8 cellular contexts compared by ENCODE assay signal in genomic region chr11:76918941-76919386, GRCh38. TPM values are rescaled to one million over a fixed set of nuclear protein-coding genes. Genes with fewer than 3 reads are reported as not detected.
DNase-seq lines count a peak whose midpoint lies in the region; ATAC-seq and TF ChIP-seq lines count a peak whose summit lies in the region.

No MANE protein-coding gene starts in this region.

- intact Hi-C loops in ascending aorta (cut with DNase I), result loop anchor here (1.0 to 5.0 kb wide), 2 partner anchors 57 to 112 kb away; partner anchors contain the start of gene ACER3
- intact Hi-C loops in right cardiac atrium (cut with DNase I), result loop anchor here (2.0 to 10.0 kb wide), 4 partner anchors 112 to 187 kb away; no protein-coding TSS in a partner anchor

- H3K27ac ChIP-seq in ascending aorta (no peak overlapping the region), right cardiac atrium (ENCODE audit: low read length) (no peak overlapping the region)

- no peaks in the 10 kb centered on the region for H3K9me3 ChIP-seq in HAP-1
- H3K9me3 ChIP-seq in ascending aorta, result no peaks in the 10 kb centered on the region
- no peaks in the 10 kb centered on the region for H3K9me3 ChIP-seq in right cardiac atrium (ENCODE audit: control insufficient read depth, low read length)
- H3K9me3 ChIP-seq in skeletal muscle satellite cell (replicated peaks; ENCODE audit: low read length), result no peaks in the 10 kb centered on the region

- CTCF ChIA-PET in BJ (lab: Yijun Ruan, JAX), result interaction anchor here (0.6 to 7.1 kb wide), 37 partner anchors 10 to 269 kb away, joined by 3 to 200 read pairs (median 4); no protein-coding TSS in a partner anchor

- peak; percentile 77 for TF ChIP-seq CTCF in BJ (IDR thresholded peaks at IDR 0.05; ENCODE audit: insufficient read depth, low read depth, low read length)
- peak; percentile 36 to 72 (median 70) for TF ChIP-seq CTCF in ascending aorta (IDR thresholded peaks at IDR 0.05)

- DNase-seq in BJ (ENCODE audit: low read depth) (no peak), HAP-1 (ENCODE audit: low spot score in 2 of 2) (peak; percentile 24 to 76), NCI-H446 treated with DMSO at 0.1 percent for 48 hours (lab: John Stamatoyannopoulos, UW) (peak; percentile 71), ascending aorta (ENCODE audit: low spot score in 2 of 2) (no peak), right cardiac atrium (no peak), NCI-H128 (lab: John Stamatoyannopoulos, UW; ENCODE audit: unreplicated experiment) (no peak), mucosa of gallbladder (ENCODE audit: low spot score) (no peak)

- in situ Hi-C loops in HAP-1 (cut with MboI; ENCODE audit: low sequenced_read_pairs), result loop anchor here (10.0 kb wide), 2 partner anchors 114 to 184 kb away; no protein-coding TSS in a partner anchor

- peak overlapping the region; percentile 23 for H3K9ac ChIP-seq in skeletal muscle satellite cell (ENCODE audit: low read depth, low read length)

- ATAC-seq in right cardiac atrium, result peak; percentile 78 to 86

- POLR2A ChIA-PET in BJ (lab: Charles Lee), result no interaction called here

- H3K4me2 ChIP-seq in skeletal muscle satellite cell (ENCODE audit: low read length), result peak overlapping the region; percentile 49

- H3K27me3 ChIP-seq in BJ (ENCODE audit: control insufficient read depth, insufficient read depth, low read length), result no peaks in the 10 kb centered on the region
- no peaks in the 10 kb centered on the region for H3K27me3 ChIP-seq in HAP-1 (ENCODE audit: low read depth)
- no peaks in the 10 kb centered on the region for H3K27me3 ChIP-seq in ascending aorta
- no peaks in the 10 kb centered on the region for H3K27me3 ChIP-seq in right cardiac atrium (ENCODE audit: control insufficient read depth, insufficient read depth)
- H3K27me3 ChIP-seq in skeletal muscle satellite cell (ENCODE audit: control insufficient read depth, insufficient read depth, low read length), result no peaks in the 10 kb centered on the region

- H3K36me3 ChIP-seq in BJ (ENCODE audit: control insufficient read depth, insufficient read depth, low read length) (no peaks in the 10 kb centered on the region), HAP-1 (replicated peaks) (no peaks in the 10 kb centered on the region), ascending aorta (no peaks in the 10 kb centered on the region), skeletal muscle satellite cell (ENCODE audit: insufficient read depth, low read length) (no peaks in the 10 kb centered on the region)

- no peak overlapping the region for H3K4me3 ChIP-seq in BJ (ENCODE audit: low read depth, low read length)
- H3K4me3 ChIP-seq in HAP-1, result no peak overlapping the region
- H3K4me3 ChIP-seq in ascending aorta, result peak overlapping the region; percentile 19 to 38
- peak overlapping the region; percentile 36 for H3K4me3 ChIP-seq in right cardiac atrium (ENCODE audit: low read length)
- no peak overlapping the region for H3K4me3 ChIP-seq in skeletal muscle satellite cell (ENCODE audit: low read length)

- 11% methylated on average over 3 of the region's 3 CpGs for WGBS in right cardiac atrium

- no peaks in the 10 kb centered on the region for H3K4me1 ChIP-seq in HAP-1
- no peaks in the 10 kb centered on the region for H3K4me1 ChIP-seq in ascending aorta
- peaks cover 2% of the 10 kb centered on the region for H3K4me1 ChIP-seq in right cardiac atrium (ENCODE audit: control insufficient read depth, insufficient read depth, low read length)
- H3K4me1 ChIP-seq in skeletal muscle satellite cell (ENCODE audit: control insufficient read depth, insufficient read depth, low read length), result peaks cover 3% of the 10 kb centered on the region

RNA-seq across cellular contexts. Expression of gene ACER3, which starts 58.2 kb away (rescaled TPM):
- 9.7 and 13.9 TPM in 2 replicates for polyA plus RNA-seq in BJ (2011; rRNA removed)
- 5.4 and 6.7 TPM in 2 replicates for polyA minus RNA-seq in BJ (2011; rRNA and poly(A)+ RNA removed)
- 10.5 TPM for total RNA-seq in ascending aorta
- total RNA-seq in right cardiac atrium, result 10 to 100 TPM; 10.6 to 16.1 (median 12.9) TPM
- 4.1 TPM for polyA plus RNA-seq in right cardiac atrium
- total RNA-seq in skeletal muscle satellite cell (2012; rRNA removed), result 7.1 and 9.2 TPM in 2 replicates
- total RNA-seq in mucosa of gallbladder, result 23.5 TPM

Comparison
In these comparisons a context has a peak if more than half of its experiments do, and no peak if none do; other contexts are left out.
1. DNase-seq: peak in HAP-1 (2 of 2) and NCI-H446 treated with DMSO at 0.1 percent for 48 hours (single experiment); none in BJ (single experiment), ascending aorta (0 of 2), right cardiac atrium (0 of 3), NCI-H128 (single experiment) and mucosa of gallbladder (single experiment).
2. H3K4me3 ChIP-seq: peak in ascending aorta (2 of 2) and right cardiac atrium (single experiment); none in BJ (single experiment), HAP-1 (single experiment) and skeletal muscle satellite cell (single experiment).